In the genomic region with DNA sequence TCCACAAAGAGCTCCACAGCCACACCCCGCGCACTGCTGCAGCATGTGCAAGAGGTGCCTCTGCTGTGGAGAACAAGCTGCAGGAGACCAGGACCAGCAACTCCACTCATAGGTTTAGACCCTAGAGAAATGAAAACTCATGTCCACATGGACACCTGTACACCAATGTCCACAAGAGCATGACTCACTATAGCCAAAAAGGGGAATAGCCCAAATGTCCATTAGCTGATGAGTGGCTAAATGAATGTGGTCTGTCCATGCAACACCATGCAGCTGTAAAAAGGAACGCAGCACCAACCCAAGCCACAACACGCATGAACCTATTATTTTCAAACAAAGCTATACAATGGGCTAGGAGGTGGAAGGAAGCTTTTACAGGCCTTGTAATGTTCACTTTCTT, we compare ENCODE assay signal across 1 cellular context.
TF ChIP-seq lines count a peak whose summit lies in the region.

No MANE protein-coding gene starts in this region.

TF ChIP-seq in K562, 482 proteins besides CTCF, POLR2A, EP300 and RAD21 (continued from another document):
- TF ChIP-seq HES1 (IDR thresholded peaks at IDR 0.05; ENCODE audit: low read depth), result no peak
TF ChIP-seq in K562: peak in this region for 1.
